ENCODE assay signal across 1 cellular context in the genomic region with DNA sequence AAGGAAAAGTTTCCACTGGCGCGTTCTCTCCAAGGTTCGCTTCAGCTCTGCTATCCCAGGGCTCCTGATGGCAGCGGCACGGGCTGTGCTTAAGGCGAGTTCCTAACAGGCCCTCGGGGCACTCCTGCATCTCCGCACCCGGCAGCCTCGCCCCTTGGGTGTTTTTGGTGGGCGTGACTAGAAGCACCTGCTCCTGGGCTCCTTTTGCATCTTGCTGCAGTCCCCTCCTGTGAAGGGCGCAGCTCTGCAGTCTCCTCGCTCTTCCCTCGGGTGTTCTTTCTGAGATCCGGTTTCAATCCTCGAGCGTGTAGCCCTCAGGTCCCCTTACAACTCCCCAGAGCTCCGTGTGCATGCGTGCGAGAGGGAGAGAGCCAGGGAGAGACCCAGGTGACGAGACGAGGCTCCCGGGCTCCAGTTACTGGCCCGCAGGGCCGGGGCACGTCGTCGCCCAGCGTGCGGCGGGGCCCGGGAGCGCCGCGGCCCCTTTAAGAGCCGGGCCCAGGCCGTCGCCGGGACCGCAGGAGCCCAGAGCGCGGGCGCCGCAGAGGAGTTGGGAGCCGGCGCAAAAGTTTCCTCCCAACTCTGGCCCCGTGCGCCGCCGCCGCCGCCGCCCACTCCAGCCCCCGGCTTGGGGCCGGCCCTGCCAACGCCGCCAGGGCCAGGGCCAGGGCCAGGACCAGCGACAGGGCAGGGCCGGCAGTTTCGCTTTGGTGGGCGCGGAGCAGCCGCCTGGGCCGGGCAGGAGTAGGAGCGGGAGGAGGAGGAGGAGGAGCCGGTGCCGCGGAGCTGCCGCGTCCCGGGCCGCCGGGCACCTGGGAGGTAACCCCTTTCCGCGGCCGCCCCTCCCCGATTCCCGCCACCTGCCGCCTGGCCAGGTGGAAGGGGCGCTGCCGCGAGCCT.
TF ChIP-seq lines count a peak whose summit lies in the region.

A gene with protein sequence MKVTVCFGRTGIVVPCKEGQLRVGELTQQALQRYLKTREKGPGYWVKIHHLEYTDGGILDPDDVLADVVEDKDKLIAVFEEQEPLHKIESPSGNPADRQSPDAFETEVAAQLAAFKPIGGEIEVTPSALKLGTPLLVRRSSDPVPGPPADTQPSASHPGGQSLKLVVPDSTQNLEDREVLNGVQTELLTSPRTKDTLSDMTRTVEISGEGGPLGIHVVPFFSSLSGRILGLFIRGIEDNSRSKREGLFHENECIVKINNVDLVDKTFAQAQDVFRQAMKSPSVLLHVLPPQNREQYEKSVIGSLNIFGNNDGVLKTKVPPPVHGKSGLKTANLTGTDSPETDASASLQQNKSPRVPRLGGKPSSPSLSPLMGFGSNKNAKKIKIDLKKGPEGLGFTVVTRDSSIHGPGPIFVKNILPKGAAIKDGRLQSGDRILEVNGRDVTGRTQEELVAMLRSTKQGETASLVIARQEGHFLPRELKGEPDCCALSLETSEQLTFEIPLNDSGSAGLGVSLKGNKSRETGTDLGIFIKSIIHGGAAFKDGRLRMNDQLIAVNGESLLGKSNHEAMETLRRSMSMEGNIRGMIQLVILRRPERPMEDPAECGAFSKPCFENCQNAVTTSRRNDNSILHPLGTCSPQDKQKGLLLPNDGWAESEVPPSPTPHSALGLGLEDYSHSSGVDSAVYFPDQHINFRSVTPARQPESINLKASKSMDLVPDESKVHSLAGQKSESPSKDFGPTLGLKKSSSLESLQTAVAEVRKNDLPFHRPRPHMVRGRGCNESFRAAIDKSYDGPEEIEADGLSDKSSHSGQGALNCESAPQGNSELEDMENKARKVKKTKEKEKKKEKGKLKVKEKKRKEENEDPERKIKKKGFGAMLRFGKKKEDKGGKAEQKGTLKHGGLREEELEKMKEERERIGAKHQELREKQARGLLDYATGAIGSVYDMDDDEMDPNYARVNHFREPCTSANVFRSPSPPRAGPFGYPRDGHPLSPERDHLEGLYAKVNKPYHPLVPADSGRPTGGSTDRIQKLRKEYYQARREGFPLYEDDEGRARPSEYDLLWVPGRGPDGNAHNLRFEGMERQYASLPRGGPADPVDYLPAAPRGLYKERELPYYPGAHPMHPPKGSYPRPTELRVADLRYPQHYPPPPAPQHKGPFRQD (N-terminal part only) (plus strand): TSS at position 515 of the 900 bp plus-strand sequence. CDS start 525 bp downstream, outside the sequence.

TF ChIP-seq in IMR-90, 13 proteins besides CTCF, POLR2A, EP300 and RAD21:
- 0 out of 2 replicates have a peak, but pooled peaks have one; percentile 16 for TF ChIP-seq MXI1 (IDR thresholded peaks at IDR 0.05; ENCODE audit: borderline replicate concordance, low read depth, low read length)
- no peak for TF ChIP-seq RCOR1 (IDR thresholded peaks at IDR 0.05; ENCODE audit: insufficient replicate concordance, low read length)
- TF ChIP-seq CEBPB (IDR thresholded peaks at IDR 0.05; ENCODE audit: low read depth, low read length): no peak
- no peak for TF ChIP-seq FOS (IDR thresholded peaks at IDR 0.05; ENCODE audit: low read depth, low read length)
- TF ChIP-seq RFX5 (IDR thresholded peaks at IDR 0.05; ENCODE audit: low read depth, low read length): no peak
- TF ChIP-seq BHLHE40 (IDR thresholded peaks at IDR 0.05; ENCODE audit: low read depth, low read length): no peak
- 0 out of 2 replicates have a peak, but pooled peaks have one; percentile 4 for TF ChIP-seq MAZ (IDR thresholded peaks at IDR 0.05; ENCODE audit: borderline replicate concordance, low read depth, low read length)
- no peak for TF ChIP-seq SMC3 (IDR thresholded peaks at IDR 0.05; ENCODE audit: low read depth, low read length)
- TF ChIP-seq, protein P1, sequence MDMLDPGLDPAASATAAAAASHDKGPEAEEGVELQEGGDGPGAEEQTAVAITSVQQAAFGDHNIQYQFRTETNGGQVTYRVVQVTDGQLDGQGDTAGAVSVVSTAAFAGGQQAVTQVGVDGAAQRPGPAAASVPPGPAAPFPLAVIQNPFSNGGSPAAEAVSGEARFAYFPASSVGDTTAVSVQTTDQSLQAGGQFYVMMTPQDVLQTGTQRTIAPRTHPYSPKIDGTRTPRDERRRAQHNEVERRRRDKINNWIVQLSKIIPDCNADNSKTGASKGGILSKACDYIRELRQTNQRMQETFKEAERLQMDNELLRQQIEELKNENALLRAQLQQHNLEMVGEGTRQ (IDR thresholded peaks at IDR 0.05; ENCODE audit: low read depth, low read length): no peak
- 0 out of 2 replicates have a peak, but pooled peaks have one; percentile 57 for TF ChIP-seq CHD1 (IDR thresholded peaks at IDR 0.05; ENCODE audit: low read depth, low read length)
- TF ChIP-seq MAFK (IDR thresholded peaks at IDR 0.05; ENCODE audit: low read depth, low read length): no peak
- TF ChIP-seq, protein P2, sequence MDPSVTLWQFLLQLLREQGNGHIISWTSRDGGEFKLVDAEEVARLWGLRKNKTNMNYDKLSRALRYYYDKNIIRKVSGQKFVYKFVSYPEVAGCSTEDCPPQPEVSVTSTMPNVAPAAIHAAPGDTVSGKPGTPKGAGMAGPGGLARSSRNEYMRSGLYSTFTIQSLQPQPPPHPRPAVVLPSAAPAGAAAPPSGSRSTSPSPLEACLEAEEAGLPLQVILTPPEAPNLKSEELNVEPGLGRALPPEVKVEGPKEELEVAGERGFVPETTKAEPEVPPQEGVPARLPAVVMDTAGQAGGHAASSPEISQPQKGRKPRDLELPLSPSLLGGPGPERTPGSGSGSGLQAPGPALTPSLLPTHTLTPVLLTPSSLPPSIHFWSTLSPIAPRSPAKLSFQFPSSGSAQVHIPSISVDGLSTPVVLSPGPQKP (IDR thresholded peaks at IDR 0.05; ENCODE audit: borderline replicate concordance, low read depth, low read length): no peak
